ENCODE assay signal across 8 cellular contexts in the genomic region with DNA sequence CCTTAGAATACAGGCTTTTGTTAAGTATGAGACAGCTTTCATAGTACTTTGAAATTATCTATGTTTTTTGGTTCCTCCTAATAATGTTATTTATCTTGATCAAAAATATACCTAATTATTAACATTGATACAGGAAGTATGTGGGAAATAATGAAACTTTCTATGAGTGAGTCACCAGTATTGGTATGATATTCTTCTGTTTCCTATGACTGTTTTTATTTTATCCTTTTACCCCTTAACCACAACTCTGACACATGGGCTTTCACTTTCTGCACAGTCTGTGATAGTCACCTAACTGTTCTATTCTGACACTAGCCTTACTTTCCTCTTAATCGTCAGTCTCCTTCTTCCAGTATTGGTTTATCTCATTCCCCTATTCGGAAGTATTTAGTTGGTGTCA. TPM values are rescaled to one million over a fixed set of nuclear protein-coding genes. Genes with fewer than 3 reads are reported as not detected.
DNase-seq lines count a peak whose midpoint lies in the region; ATAC-seq, FAIRE-seq and TF ChIP-seq lines count a peak whose summit lies in the region.

No MANE protein-coding gene starts in this region.

- no peaks in the 10 kb centered on the region for H3F3A ChIP-seq in PC-3 (ENCODE audit: low read length, unreplicated experiment)

- H3K4me1 ChIP-seq in PC-3 (ENCODE audit: insufficient read depth, low read length): peaks cover 13% of the 10 kb centered on the region
- peaks cover 0 to 4% of the 10 kb centered on the region in 2 donors for H3K4me1 ChIP-seq in kidney (ENCODE audit: control insufficient read depth in 1 of 2, insufficient read depth in 1 of 2, low read depth in 1 of 2, low read length in 2 of 2)

- H3K4me3 ChIP-seq in PC-3 (ENCODE audit: low read length): no peak overlapping the region
- H3K4me3 ChIP-seq in fibroblast of mammary gland (ENCODE audit: control insufficient read depth, low read depth, low read length): no peak overlapping the region
- no peak overlapping the region for H3K4me3 ChIP-seq in kidney (ENCODE audit: low read length in 2 of 2)

- CTCF ChIA-PET in PC-3 (lab: Charles Lee): no interaction called here

- H3K27ac ChIP-seq in PC-3 (ENCODE audit: low read length) (no peak overlapping the region), kidney (ENCODE audit: low read depth in 2 of 2, low read length in 2 of 2) (no peak overlapping the region)

- FAIRE-seq in kidney (lab: Jason Lieb, UNC): no peak

- H3K4me2 ChIP-seq in PC-3 (ENCODE audit: low read length): peak overlapping the region; percentile 70

- H3K9me3 ChIP-seq in PC-3 (ENCODE audit: low read length): no peaks in the 10 kb centered on the region
- no peaks in the 10 kb centered on the region for H3K9me3 ChIP-seq in kidney (ENCODE audit: control insufficient read depth in 1 of 2, low read length in 2 of 2)

- DNase-seq in activated CD4-positive, CD25-positive, alpha-beta regulatory T cell treated with anti-CD3 and anti-CD28 coated beads, Interleukin-2, amount 50 U/mL, for 72 hours: no peak
- DNase-seq in PC-3 (peak; percentile 58), fibroblast of mammary gland (ENCODE audit: low read depth) (peak; percentile 73), kidney (no peak), germinal center (ENCODE audit: low spot score) (no peak), SHP77 treated with DMSO at 0.1 percent for 48 hours (lab: John Stamatoyannopoulos, UW) (no peak)

- H2AFZ ChIP-seq in PC-3 (ENCODE audit: low read length): no peak overlapping the region

- peaks cover 21% of the 10 kb centered on the region for H3K79me2 ChIP-seq in PC-3 (ENCODE audit: low read length)

- ATAC-seq in activated CD4-positive, CD25-positive, alpha-beta regulatory T cell treated with anti-CD3 and anti-CD28 coated beads, Interleukin-2, amount 50 U/mL, for 24 hours: peak; percentile 51 to 56
- ATAC-seq in HG02852 (IDR thresholded peaks at IDR 0.05; ENCODE audit: unreplicated experiment) (peak; percentile 45), PC-3 (peak; percentile 17; the same call in 1 of the 2 replicates)

- no peaks in the 10 kb centered on the region for H3K9me2 ChIP-seq in PC-3 (replicated peaks; ENCODE audit: low read length)

- no TSS peak for BruUV-seq in PC-3 (replicated peaks; lab: Mats Ljungman, UMichigan)

- POLR2A ChIA-PET in PC-3 (lab: Charles Lee; ENCODE audit: unreplicated experiment): no interaction called here

- TF ChIP-seq CTCF in PC-3 (conservative IDR thresholded peaks at IDR 0.05; ENCODE audit: low read depth, low read length) (no peak), fibroblast of mammary gland (conservative IDR thresholded peaks at IDR 0.05; ENCODE audit: control insufficient read depth, insufficient read depth, low read depth, low read length) (no peak), kidney (IDR thresholded peaks at IDR 0.05; ENCODE audit: borderline replicate concordance, extremely low read depth, insufficient read depth) (no peak)

- H3K27me3 ChIP-seq in PC-3 (ENCODE audit: low read length): no peaks in the 10 kb centered on the region

- H3K36me3 ChIP-seq in PC-3 (ENCODE audit: low read depth, low read length) (no peaks in the 10 kb centered on the region), kidney (ENCODE audit: control insufficient read depth in 1 of 2, insufficient read depth in 2 of 2, low read length in 2 of 2) (peaks cover 0 to 2% of the 10 kb centered on the region in 2 donors)

- intact Hi-C loops in PC-3 (cut with micrococcal nuclease): no loop called here
- intact Hi-C loops in kidney (cut with DNase I): no loop called here

- H3K9ac ChIP-seq in PC-3 (ENCODE audit: low read length): no peak overlapping the region
- H3K9ac ChIP-seq in kidney (ENCODE audit: low read length in 2 of 2): no peak overlapping the region

- H4K20me1 ChIP-seq in PC-3 (ENCODE audit: low read length): no peaks in the 10 kb centered on the region

RNA-seq across cellular contexts. Expression of gene THAP9, which starts 4.7 kb away (rescaled TPM):
- total RNA-seq in PC-3 (2014; rRNA removed) (3.2 and 3.3 TPM in 2 replicates), kidney (5.6 TPM)
- 2.6 TPM for polyA plus RNA-seq in kidney (ENCODE audit: insufficient read depth, low read depth, low replicate concordance)

RNA-seq across cellular contexts. Expression of gene SEC31A, which starts 14.3 kb away (rescaled TPM):
- total RNA-seq in PC-3 (2014; rRNA removed) (47.4 and 77.1 TPM in 2 replicates), kidney (204 TPM)
- 104 TPM for polyA plus RNA-seq in kidney (ENCODE audit: insufficient read depth, low read depth, low replicate concordance)

Comparison
In these comparisons a context has a peak if more than half of its experiments do, and no peak if none do; other contexts are left out.
1. DNase-seq: peak in PC-3 (single experiment) and fibroblast of mammary gland (single experiment); none in activated CD4-positive, CD25-positive, alpha-beta regulatory T cell treated with anti-CD3 and anti-CD28 coated beads, Interleukin-2, amount 50 U/mL, for 72 hours (single experiment), kidney (single experiment), germinal center (single experiment) and SHP77 treated with DMSO at 0.1 percent for 48 hours (single experiment).
2. Peak in every context shown above with its lines, with median percentiles within 50 percentile points of each other: ATAC-seq.